ENCODE assay signal across 16 cellular contexts in genomic region chr2:97752342-97753334, GRCh38. TPM values are rescaled to one million over a fixed set of nuclear protein-coding genes. Genes with fewer than 3 reads are reported as not detected.
DNase-seq lines count a peak whose midpoint lies in the region; ATAC-seq and TF ChIP-seq lines count a peak whose summit lies in the region.
"Had no signal": no experiment of that assay in that cellular context is flagged by ENCODE, and none has a peak within 500 bp of the region (broad histone marks: within the 10 kb centered on the region; RNA-seq: fewer than 3 reads in every experiment).

No MANE protein-coding gene starts in this region.

- no peak for DNase-seq in left ventricle myocardium inferior
- DNase-seq in heart right ventricle, result no peak
- DNase-seq in PC-3, result peak; percentile 53
- DNase-seq in fibroblast of mammary gland (ENCODE audit: low read depth), result peak; percentile 43
- no peak for DNase-seq in smooth muscle cell (lab: John Stamatoyannopoulos, UW; ENCODE audit: unreplicated experiment)
- DNase-seq in AML-193 (lab: John Stamatoyannopoulos, UW), result no peak
- DNase-seq: activated CD4-positive, alpha-beta T cell treated with anti-CD3 and anti-CD28 coated beads for 4 hours; activated naive CD4-positive, alpha-beta T cell treated with anti-CD3 and anti-CD28 coated beads, Interleukin-2, amount 50 U/mL, for 16 hours; effector CD4-positive, alpha-beta T cell; GF-D8; NCI-H1092; T-helper 1 cell had no signal

- TF ChIP-seq CTCF in left ventricle myocardium inferior (IDR thresholded peaks at IDR 0.05; ENCODE audit: borderline replicate concordance) (no peak), heart right ventricle (IDR thresholded peaks at IDR 0.05) (no peak), PC-3 (conservative IDR thresholded peaks at IDR 0.05; ENCODE audit: low read depth, low read length) (no peak), fibroblast of mammary gland (conservative IDR thresholded peaks at IDR 0.05; ENCODE audit: control insufficient read depth, insufficient read depth, low read depth, low read length) (no peak), smooth muscle cell (IDR thresholded peaks at IDR 0.05; ENCODE audit: borderline replicate concordance, insufficient read depth, poor library complexity, severe bottlenecking) (no peak)

- H2AFZ ChIP-seq in PC-3 (ENCODE audit: low read length), result no peak overlapping the region
- no peak overlapping the region for H2AFZ ChIP-seq in smooth muscle cell (ENCODE audit: low read depth)

- ATAC-seq in heart right ventricle (no peak), PC-3 (peak; percentile 62), HG02588 (IDR thresholded peaks at IDR 0.05; ENCODE audit: unreplicated experiment) (no peak), HG03139 (IDR thresholded peaks at IDR 0.05; ENCODE audit: unreplicated experiment) (no peak)
- ATAC-seq: A549, esophagus mucosa had no signal

- H3K27ac ChIP-seq in left ventricle myocardium inferior (replicated peaks), result peak overlapping the region; percentile 44
- H3K27ac ChIP-seq in heart right ventricle, result peak overlapping the region in 2 of 10 donors; percentile 30 to 39
- H3K27ac ChIP-seq in PC-3 (ENCODE audit: low read length), result peak overlapping the region; percentile 7; the same call in 1 of the 2 replicates
- H3K27ac ChIP-seq in smooth muscle cell (ENCODE audit: low read depth), result peak overlapping the region; percentile 66
- H3K27ac ChIP-seq: A549 had no signal

- H3K4me3 ChIP-seq in left ventricle myocardium inferior (no peak overlapping the region), heart right ventricle (no peak overlapping the region), PC-3 (ENCODE audit: low read length) (0 out of 2 replicates have a peak overlapping the region, but pooled peaks have one; percentile 15), fibroblast of mammary gland (ENCODE audit: control insufficient read depth, low read depth, low read length) (no peak overlapping the region), smooth muscle cell (no peak overlapping the region)
- H3K4me3 ChIP-seq: A549 had no signal

- BruUV-seq in PC-3 (replicated peaks; lab: Mats Ljungman, UMichigan), result no TSS peak

- H4K20me1 ChIP-seq in PC-3 (ENCODE audit: low read length) (no peaks in the 10 kb centered on the region), smooth muscle cell (ENCODE audit: low read depth) (no peaks in the 10 kb centered on the region)

- H3K27me3 ChIP-seq in left ventricle myocardium inferior (ENCODE audit: low read depth) (no peaks in the 10 kb centered on the region), heart right ventricle (no peaks in the 10 kb centered on the region), PC-3 (ENCODE audit: low read length) (no peaks in the 10 kb centered on the region), smooth muscle cell (ENCODE audit: low read depth) (no peaks in the 10 kb centered on the region)

- POLR2A ChIA-PET in PC-3 (lab: Charles Lee; ENCODE audit: unreplicated experiment), result interaction anchor here (0.6 to 0.7 kb wide), 2 partner anchors 625 to 857 kb away, joined by 3 to 6 read pairs; no protein-coding TSS in a partner anchor

- H3F3A ChIP-seq in PC-3 (ENCODE audit: low read length, unreplicated experiment), result no peaks in the 10 kb centered on the region
- no peaks in the 10 kb centered on the region for H3F3A ChIP-seq in smooth muscle cell (ENCODE audit: low read depth)

- H3K9me3 ChIP-seq in left ventricle myocardium inferior (replicated peaks) (no peaks in the 10 kb centered on the region), heart right ventricle (no peaks in the 10 kb centered on the region), PC-3 (ENCODE audit: low read length) (no peaks in the 10 kb centered on the region), smooth muscle cell (replicated peaks; ENCODE audit: low read depth) (no peaks in the 10 kb centered on the region)
- H3K9me3 ChIP-seq: A549 had no signal

- H3K4me1 ChIP-seq in left ventricle myocardium inferior (peaks cover 45% of the 10 kb centered on the region), heart right ventricle (peaks cover 0 to 56% (median 20%) of the 10 kb centered on the region in 9 donors), PC-3 (ENCODE audit: insufficient read depth, low read length) (peaks cover 24% of the 10 kb centered on the region), smooth muscle cell (ENCODE audit: low read depth) (peaks cover 26% of the 10 kb centered on the region)
- H3K4me1 ChIP-seq: A549 had no signal

- H3K36me3 ChIP-seq in left ventricle myocardium inferior (peaks cover 25% of the 10 kb centered on the region), heart right ventricle (peaks cover 0 to 64% (median 17%) of the 10 kb centered on the region in 9 donors), PC-3 (ENCODE audit: low read depth, low read length) (peaks cover 26% of the 10 kb centered on the region), smooth muscle cell (ENCODE audit: low read depth) (peaks cover 3% of the 10 kb centered on the region)

- H3K9ac ChIP-seq in PC-3 (ENCODE audit: low read length), result no peak overlapping the region
- no peak overlapping the region for H3K9ac ChIP-seq in smooth muscle cell (ENCODE audit: low read depth)

- H3K79me2 ChIP-seq in PC-3 (ENCODE audit: low read length) (no peaks in the 10 kb centered on the region), smooth muscle cell (ENCODE audit: low read depth) (no peaks in the 10 kb centered on the region)

- H3K4me2 ChIP-seq in PC-3 (ENCODE audit: low read length) (peak overlapping the region; percentile 52), smooth muscle cell (peak overlapping the region; percentile 31)
- H3K4me2 ChIP-seq: A549 had no signal

- WGBS in heart right ventricle, 2 donors, result 94% methylated on average over 3 of the region's 3 CpGs
- WGBS in smooth muscle cell (ENCODE audit: low lambda C conversion rate), result 89% methylated on average over 3 of the region's 3 CpGs

- no peaks in the 10 kb centered on the region for H3K9me2 ChIP-seq in PC-3 (replicated peaks; ENCODE audit: low read length)

- CTCF ChIA-PET in PC-3 (lab: Charles Lee), result interaction anchor here (0.5 kb wide), 1 partner anchor 12 kb away, joined by 4 read pairs; no protein-coding TSS in a partner anchor

- intact Hi-C loops in left ventricle myocardium inferior (cut with micrococcal nuclease) (no loop called here), heart right ventricle (cut with DNase I) (loop anchor here in 1 of 10 donors (5.0 kb wide), 1 partner anchor 40 kb away; the partner anchor contains the start of gene ZAP70), PC-3 (cut with micrococcal nuclease) (no loop called here)

RNA-seq across cellular contexts. Expression of gene ZAP70, which starts 39.3 kb away (rescaled TPM):
- total RNA-seq in left ventricle myocardium inferior, result 0.55 TPM
- 1 to 10 TPM in 3 of 10 donors, under 1 TPM in 7; 0.42 to 8.7 (median 0.67) TPM for total RNA-seq in heart right ventricle
- polyA plus RNA-seq in heart right ventricle, result 1 to 10 TPM in 1 of 2 donors, under 1 TPM in 1; 0.61 to 1.3 TPM
- total RNA-seq in PC-3 (2014; rRNA removed), result not detected in 2 replicates
- 0.40 TPM in 1 of 2 replicates, not detected in the other for total RNA-seq in smooth muscle cell
- polyA plus RNA-seq in smooth muscle cell, result 0.24 and 0.31 TPM in 2 replicates

Comparison
In these comparisons a context has a peak if more than half of its experiments do, and no peak if none do; other contexts are left out.
1. DNase-seq: peak in PC-3 (single experiment) and fibroblast of mammary gland (single experiment); none in left ventricle myocardium inferior (single experiment), heart right ventricle (0 of 2), smooth muscle cell (single experiment) and AML-193 (0 of 2).